Comparison of ENCODE assay signal across 20 cellular contexts in genomic region chr10:76136876-76137420, GRCh38.
"Had no signal": no experiment of that assay in that cellular context is flagged by ENCODE, and none has a peak within 500 bp of the region (broad histone marks: within the 10 kb centered on the region; RNA-seq: fewer than 3 reads in every experiment).

No MANE protein-coding gene starts in this region.

- H3K4me3 ChIP-seq: heart left ventricle, hepatocyte, left lung, pancreas, right atrium auricular region, sigmoid colon, stomach, thyroid gland had no signal

- H3K9me3 ChIP-seq: heart left ventricle, left lung, neutrophil, pancreas, right atrium auricular region, sigmoid colon, stomach, thyroid gland had no signal

- H3K27me3 Mint-ChIP-seq: effector memory CD8-positive, alpha-beta T cell; naive thymus-derived CD4-positive, alpha-beta T cell had no signal

- H3K27me3 ChIP-seq: heart left ventricle, hepatocyte, left lung, neutrophil, pancreas, right atrium auricular region, sigmoid colon, stomach, thyroid gland had no signal

- H3K36me3 ChIP-seq: heart left ventricle, left lung, neutrophil, pancreas, right atrium auricular region, sigmoid colon, stomach, thyroid gland had no signal

- H3K27ac Mint-ChIP-seq: effector memory CD8-positive, alpha-beta T cell; stimulated activated effector memory CD8-positive, alpha-beta T cell treated with anti-CD3 and anti-CD28 coated beads, Interleukin-12 subunit alpha, Interleukin-12 subunit beta, amount 100 ng/mL, for 72 hours; type B pancreatic cell had no signal

- H3K36me3 Mint-ChIP-seq: naive thymus-derived CD4-positive, alpha-beta T cell; stimulated activated effector memory CD8-positive, alpha-beta T cell treated with anti-CD3 and anti-CD28 coated beads, Interleukin-12 subunit alpha, Interleukin-12 subunit beta, amount 100 ng/mL, for 72 hours had no signal

- H3K27ac ChIP-seq: heart left ventricle, hepatocyte, left lung, neutrophil, pancreas, right atrium auricular region, sigmoid colon, stomach, thyroid gland had no signal

- ATAC-seq: effector memory CD8-positive, alpha-beta T cell; heart left ventricle; left lung; naive thymus-derived CD4-positive, alpha-beta T cell; pancreas; stimulated activated effector memory CD8-positive, alpha-beta T cell treated with anti-CD3 and anti-CD28 coated beads, Interleukin-12 subunit alpha, Interleukin-12 subunit beta, amount 100 ng/mL, for 72 hours had no signal

- H3K4me1 Mint-ChIP-seq: stimulated activated effector memory CD8-positive, alpha-beta T cell treated with anti-CD3 and anti-CD28 coated beads, Interleukin-12 subunit alpha, Interleukin-12 subunit beta, amount 100 ng/mL, for 72 hours had no signal

- DNase-seq: cerebellar nuclear complex; cortex of kidney; effector memory CD8-positive, alpha-beta T cell; heart left ventricle; left lung; mesendoderm; midbrain; naive thymus-derived CD4-positive, alpha-beta T cell; pancreas; sigmoid colon; stimulated activated CD4-positive, alpha-beta T cell treated with anti-CD3 and anti-CD28 coated beads, Interleukin-2, amount 100 ng/mL, for 24 hours; stimulated activated CD4-positive, alpha-beta T cell treated with anti-CD3 and anti-CD28 coated beads, Interleukin-4, amount 100 ng/mL, for 24 hours; stimulated activated naive CD4-positive, alpha-beta T cell treated with Interleukin-2 at 50 U/mL for 16 hours; stomach had no signal

- H3K9me3 Mint-ChIP-seq: stimulated activated effector memory CD8-positive, alpha-beta T cell treated with anti-CD3 and anti-CD28 coated beads, Interleukin-12 subunit alpha, Interleukin-12 subunit beta, amount 100 ng/mL, for 72 hours; type B pancreatic cell had no signal

- H3K4me1 ChIP-seq: left lung, pancreas, stomach had no signal

- H3K4me3 Mint-ChIP-seq: effector memory CD8-positive, alpha-beta T cell; naive thymus-derived CD4-positive, alpha-beta T cell; stimulated activated effector memory CD8-positive, alpha-beta T cell treated with anti-CD3 and anti-CD28 coated beads, Interleukin-12 subunit alpha, Interleukin-12 subunit beta, amount 100 ng/mL, for 72 hours; type B pancreatic cell had no signal
